ENCODE assay signal across 8 cellular contexts in genomic region chr5:176608937-176609723, GRCh38. TPM values are rescaled to one million over a fixed set of nuclear protein-coding genes. Genes with fewer than 3 reads are reported as not detected.
DNase-seq lines count a peak whose midpoint lies in the region; ATAC-seq and TF ChIP-seq lines count a peak whose summit lies in the region.

No MANE protein-coding gene starts in this region.

- TF ChIP-seq CTCF in psoas muscle (IDR thresholded peaks at IDR 0.05), result no peak

- H3K4me3 ChIP-seq in psoas muscle, result peak overlapping the region; percentile 67

- ATAC-seq in HG02678 (IDR thresholded peaks at IDR 0.05; ENCODE audit: unreplicated experiment) (peak; percentile 8), psoas muscle (peak in 1 of 4 donors; percentile 5), HG02642 (IDR thresholded peaks at IDR 0.05; ENCODE audit: poor library complexity, unreplicated experiment) (no peak), HG03045 (IDR thresholded peaks at IDR 0.05; ENCODE audit: unreplicated experiment) (no peak)

- 27 to 42% (median 34%) methylated on average over 31 to 46 of the region's 46 CpGs for WGBS in psoas muscle, 3 donors

- H3K36me3 ChIP-seq in psoas muscle (ENCODE audit: insufficient read depth in 1 of 2, low read depth in 1 of 2), result no peaks in the 10 kb centered on the region

- intact Hi-C loops in psoas muscle (cut with DNase I), result no loop called here

- peaks cover 0 to 38% (median 3%) of the 10 kb centered on the region in 3 donors for H3K27me3 ChIP-seq in psoas muscle (ENCODE audit: insufficient read depth in 3 of 3, low read length in 2 of 3)

- H3K27ac ChIP-seq in psoas muscle, result no peak overlapping the region

- no peaks in the 10 kb centered on the region for H3K4me1 ChIP-seq in psoas muscle

- TF ChIP-seq POLR2A in erythroblast (IDR thresholded peaks at IDR 0.05; ENCODE audit: low read length), result no peak

- DNase-seq in NCI-H1092 treated with DMSO at 0.1 percent for 48 hours (lab: John Stamatoyannopoulos, UW), result peak; percentile 16
- no peak for DNase-seq in NCI-H1092 (lab: John Stamatoyannopoulos, UW)
- peak; percentile 18 for DNase-seq in SW480 (ENCODE audit: low spot score)
- peak; percentile 16 to 35 for DNase-seq in erythroblast (lab: John Stamatoyannopoulos, UW)
- no peak for DNase-seq in psoas muscle

- H3K9me3 ChIP-seq in psoas muscle, result no peaks in the 10 kb centered on the region

RNA-seq across cellular contexts. Expression of gene GPRIN1, which starts 0.8 kb away (rescaled TPM):
- under 1 TPM; 0.21 to 0.71 (median 0.37) TPM for total RNA-seq in psoas muscle
- 1 to 10 TPM in 1 of 3 donors, under 1 TPM in 2; 0.18 to 1.2 (median 0.23) TPM for polyA plus RNA-seq in psoas muscle

RNA-seq across cellular contexts. Expression of gene SNCB, which starts 21.2 kb away (rescaled TPM):
- 1 to 10 TPM in 1 of 4 donors, under 1 TPM in 3; 0.32 to 1.2 (median 0.78) TPM for total RNA-seq in psoas muscle
- under 1 TPM; 0.34 to 0.42 (median 0.38) TPM for polyA plus RNA-seq in psoas muscle

RNA-seq across cellular contexts. Expression of gene EIF4E1B, which starts 21.3 kb away (rescaled TPM):
- total RNA-seq in psoas muscle, result not detected
- under 1 TPM in 2 of 3 donors, not detected in 1; 0.04 to 0.62 TPM for polyA plus RNA-seq in psoas muscle

RNA-seq across cellular contexts. Expression of gene TSPAN17, which starts 38.2 kb away (rescaled TPM):
- total RNA-seq in psoas muscle, result 10 to 100 TPM; 22.5 to 31.2 (median 28.2) TPM
- 10 to 100 TPM; 24.1 to 51.9 (median 25.8) TPM for polyA plus RNA-seq in psoas muscle

RNA-seq across cellular contexts. Expression of gene CDHR2, which starts 60.0 kb away (rescaled TPM):
- total RNA-seq in psoas muscle, result under 1 TPM in 2 of 4 donors, not detected in 2; 0.13 to 0.30 TPM
- polyA plus RNA-seq in psoas muscle, result under 1 TPM in 2 of 3 donors, not detected in 1; 0.03 to 0.16 TPM

Comparison
In these comparisons a context has a peak if more than half of its experiments do, and no peak if none do; other contexts are left out.
1. DNase-seq: peak in NCI-H1092 treated with DMSO at 0.1 percent for 48 hours (single experiment), SW480 (single experiment) and erythroblast (2 of 2); none in NCI-H1092 (single experiment) and psoas muscle (0 of 2).